ENCODE assay signal across 6 cellular contexts in the genomic region with DNA sequence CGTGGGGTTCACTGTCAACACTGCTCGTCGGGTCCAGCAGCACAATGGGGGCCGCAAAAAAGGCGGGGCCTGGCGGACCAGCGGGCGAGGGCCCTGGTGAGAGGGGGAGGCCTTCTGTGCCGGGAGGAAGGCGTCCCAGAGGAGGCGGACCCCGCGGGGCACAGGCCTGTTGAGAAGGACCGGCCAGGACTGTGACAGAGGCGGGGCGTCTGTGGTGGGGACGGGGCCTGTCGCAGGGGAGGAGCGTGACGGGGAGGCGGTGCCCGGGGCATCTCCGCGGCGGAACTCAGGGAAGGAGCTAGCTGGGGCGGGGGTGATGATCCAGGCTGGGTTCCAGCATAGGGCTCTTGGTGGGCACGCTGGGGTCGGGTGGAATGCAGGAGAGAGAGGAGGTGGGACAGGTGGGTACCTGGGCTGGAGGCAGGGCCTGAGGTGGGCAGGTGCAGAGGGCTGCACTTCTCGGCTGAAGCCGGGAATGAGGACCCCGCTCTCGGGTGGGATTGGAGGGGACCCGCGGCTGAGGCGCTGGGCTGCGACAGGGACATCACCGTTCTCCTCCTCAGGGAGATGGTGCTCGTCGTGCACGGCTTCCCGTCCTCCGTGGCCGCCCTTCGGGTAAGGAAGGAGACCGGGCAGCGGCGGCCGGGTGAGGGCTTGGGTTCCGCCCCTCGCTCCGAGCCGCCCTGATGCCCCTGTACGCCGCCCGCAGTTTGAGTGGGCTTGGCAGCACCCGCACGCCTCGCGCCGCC. TPM values are rescaled to one million over a fixed set of nuclear protein-coding genes. Genes with fewer than 3 reads are reported as not detected.
DNase-seq lines count a peak whose midpoint lies in the region; ATAC-seq, FAIRE-seq and TF ChIP-seq lines count a peak whose summit lies in the region.
"Not testable (repeated sequence)": the region's sequence is repeated elsewhere in the genome, so short reads cannot be mapped to it uniquely, and the experiment has no call there.

No MANE protein-coding gene starts in this region.

- not testable (repeated sequence) for H2BK5ac ChIP-seq in H1 (ENCODE audit: low read depth, low read length)

- H2AFZ ChIP-seq in H1 (ENCODE audit: low read length) = not testable (repeated sequence)

- TF ChIP-seq EP300 in H1 (IDR thresholded peaks at IDR 0.05; ENCODE audit: borderline replicate concordance in 1 of 2, low read depth in 2 of 2, low read length in 2 of 2) = not testable (repeated sequence)

- H4K91ac ChIP-seq in H1 (replicated peaks; ENCODE audit: insufficient read length, low read length) = not testable (repeated sequence)

- H3K27me3 ChIP-seq in RWPE2 (ENCODE audit: insufficient read depth, poor library complexity, severe bottlenecking); H1 (replicated peaks in 1 of 4; ENCODE audit: control insufficient read depth in 3 of 4, extremely low read depth in 1 of 4, insufficient read depth in 3 of 4, low read length in 3 of 4); mucosa of rectum (ENCODE audit: control insufficient read depth in 2 of 2, insufficient read depth in 2 of 2, low read length in 2 of 2): not testable (repeated sequence)

- not testable (repeated sequence) for H2AK5ac ChIP-seq in H1 (ENCODE audit: low read depth, low read length)

- not testable (repeated sequence) for H3K79me2 ChIP-seq in H1 (ENCODE audit: control insufficient read depth in 1 of 2, insufficient read depth in 2 of 2, low read length in 2 of 2)

- not testable (repeated sequence) for H3K23ac ChIP-seq in H1 (ENCODE audit: insufficient read length)

- not testable (repeated sequence) for H4K8ac ChIP-seq in H1 (ENCODE audit: extremely low read depth, insufficient read depth, low read length)

- not testable (repeated sequence) for H3K56ac ChIP-seq in H1 (replicated peaks; ENCODE audit: insufficient read length, low read depth, low read length)

- not testable (repeated sequence) for H3K14ac ChIP-seq in H1 (ENCODE audit: insufficient read length)

- CTCF ChIA-PET in H1 (lab: Charles Lee; ENCODE audit: partially characterized antibody) = not testable (repeated sequence)

- H4K5ac ChIP-seq in H1 (ENCODE audit: insufficient read length, low read depth, low read length) = not testable (repeated sequence)

- not testable (repeated sequence) for TF ChIP-seq CTCF in RWPE2 (IDR thresholded peaks at IDR 0.05; ENCODE audit: poor library complexity, severe bottlenecking); H1 (IDR thresholded peaks at IDR 0.05; ENCODE audit: control extremely low read depth in 1 of 3, insufficient read depth in 1 of 3, low read depth in 1 of 3, low read length in 3 of 3)

- H3K27ac ChIP-seq in RWPE2 (ENCODE audit: poor library complexity, severe bottlenecking); H1 (ENCODE audit: low read depth, low read length); mucosa of rectum (ENCODE audit: low read depth in 2 of 2, low read length in 2 of 2): not testable (repeated sequence)

- H3K9ac ChIP-seq in H1 (replicated peaks in 1 of 4; ENCODE audit: extremely low read depth in 1 of 4, low read depth in 3 of 4, low read length in 3 of 4); mucosa of rectum (ENCODE audit: low read depth in 1 of 2, low read length in 2 of 2): not testable (repeated sequence)

- H3K23me2 ChIP-seq in H1 (ENCODE audit: low read depth, low read length) = not testable (repeated sequence)

- TF ChIP-seq POLR2A in H1 (IDR thresholded peaks at IDR 0.05; ENCODE audit: control extremely low read depth in 1 of 2, low read depth in 2 of 2, low read length in 2 of 2) = not testable (repeated sequence)

- peak; percentile 49 for FAIRE-seq in A204.1 (lab: Jason Lieb, UNC)
- not testable (repeated sequence) for FAIRE-seq in H1 (lab: Jason Lieb, UNC)

- H3K4ac ChIP-seq in H1 (replicated peaks; ENCODE audit: insufficient read length, low read depth, low read length) = not testable (repeated sequence)

- not testable (repeated sequence) for H3K9me3 ChIP-seq in RWPE2 (ENCODE audit: severe bottlenecking); H1 (ENCODE audit: insufficient read depth in 2 of 2, low read depth in 1 of 2, low read length in 1 of 2); mucosa of rectum (ENCODE audit: control insufficient read depth in 2 of 2, low read length in 2 of 2)

- ATAC-seq in GM19372 (IDR thresholded peaks at IDR 0.05; ENCODE audit: low read depth, unreplicated experiment) (peak; percentile 47), HG03025 (IDR thresholded peaks at IDR 0.05; ENCODE audit: low FRiP score, unreplicated experiment) (peak; percentile 65), RWPE2 (ENCODE audit: low read depth) (peak; percentile 57)

- not testable (repeated sequence) for H2BK15ac ChIP-seq in H1 (ENCODE audit: low read length)

- H3K36me3 ChIP-seq in RWPE2 (ENCODE audit: low read depth); H1 (ENCODE audit: control insufficient read depth in 2 of 4, insufficient read depth in 4 of 4, low read length in 3 of 4); mucosa of rectum (ENCODE audit: control insufficient read depth in 2 of 2, insufficient read depth in 2 of 2, low read length in 2 of 2): not testable (repeated sequence)

- 12% methylated on average over 12 of the region's 60 CpGs; no CpG with 5 or more reads in 1 of the 2 experiments for WGBS in H1 (ENCODE audit: extremely low coverage in 1 of 2, insufficient coverage in 1 of 2, insufficient read length in 1 of 2, insufficient replicate concordance in 2 of 2, low coverage in 1 of 2, low lambda C conversion rate in 2 of 2, missing lambda C conversion rate in 1 of 2), 2 experiments

- not testable (repeated sequence) for H3K18ac ChIP-seq in H1 (ENCODE audit: extremely low read depth, low read length)

- H3K4me1 ChIP-seq in RWPE2 (ENCODE audit: insufficient read depth, poor library complexity, severe bottlenecking); H1 (replicated peaks in 1 of 4; ENCODE audit: control insufficient read depth in 3 of 4, insufficient read depth in 4 of 4, low read length in 3 of 4); mucosa of rectum (ENCODE audit: control insufficient read depth in 2 of 2, insufficient read depth in 2 of 2, low read length in 2 of 2): not testable (repeated sequence)

- POLR2A ChIA-PET in H1 (lab: Charles Lee; ENCODE audit: partially characterized antibody) = not testable (repeated sequence)

- not testable (repeated sequence) for H3K4me3 ChIP-seq in RWPE2 (ENCODE audit: severe bottlenecking)
- H3K4me3 ChIP-seq in H1 (ENCODE audit: extremely low read depth in 1 of 4, insufficient read depth in 2 of 4, low read depth in 3 of 4, low read length in 4 of 4) = peak overlapping the region in 3 of 4 experiments; percentile 19 to 50 (median 33); a peak in 5 of 8 replicates
- H3K4me3 ChIP-seq in mucosa of rectum (ENCODE audit: low read length in 2 of 2) = peak overlapping the region; percentile 50 to 56

- not testable (repeated sequence) for H2BK120ac ChIP-seq in H1 (replicated peaks; ENCODE audit: low read depth, low read length)

- not testable (repeated sequence) for TF ChIP-seq RAD21 in H1 (IDR thresholded peaks at IDR 0.05 in 1 of 2, conservative IDR thresholded peaks at IDR 0.05 in 1 of 2; ENCODE audit: low read depth in 2 of 2, low read length in 2 of 2)

- H3K4me2 ChIP-seq in H1 (ENCODE audit: insufficient read depth in 1 of 2, low read depth in 2 of 2, low read length in 2 of 2) = peak overlapping the region; percentile 44 to 55; a peak in 3 of 4 replicates

- not testable (repeated sequence) for H4K20me1 ChIP-seq in H1 (replicated peaks in 1 of 2; ENCODE audit: control insufficient read depth in 1 of 2, insufficient read depth in 2 of 2, low read length in 2 of 2)

- not testable (repeated sequence) for H2BK12ac ChIP-seq in H1 (ENCODE audit: low read depth, low read length)

- not testable (repeated sequence) for H2BK20ac ChIP-seq in H1 (ENCODE audit: low read length)

- DNase-seq in RWPE2 (ENCODE audit: low spot score) (peak; percentile 33), H1 (ENCODE audit: low read depth in 1 of 2, low spot score in 2 of 2) (peak in 1 of 2 experiments; percentile 77)

- H3K79me1 ChIP-seq in H1 (ENCODE audit: low read depth, low read length) = not testable (repeated sequence)

RNA-seq across cellular contexts. Expression of a gene that starts 0.7 kb away (rescaled TPM):
- 18.2 and 36.9 TPM in 2 replicates for total RNA-seq in H1 (2021; fragmentation: NEBNext Ultra II Directional; extraction: Animal tissue kit (Norgen Biotek cat#: 25700))
- polyA plus RNA-seq in H1 (2011; rRNA removed) = 4.7 and 7.3 TPM in 2 replicates
- 10.8 TPM for polyA plus RNA-seq in H1 (2011; cell fraction: cytosol; rRNA removed)
- polyA plus RNA-seq in H1 (2011; cell fraction: nucleus; rRNA removed) = 33.5 TPM
- 54.4 to 87.1 TPM (median 77.8 TPM) in 4 replicates for polyA plus RNA-seq in H1 (2012, experiment 1 of 2)
- 56.5 TPM for polyA plus RNA-seq in H1 (2012, experiment 2 of 2)
- 24.3 TPM for polyA plus RNA-seq in H1 (2013, experiment 1 of 2)
- 24.1 TPM for polyA plus RNA-seq in H1 (2013, experiment 2 of 2)
- polyA minus RNA-seq in H1 (2011; rRNA and poly(A)+ RNA removed) = 2.2 and 3.2 TPM in 2 replicates
- polyA minus RNA-seq in H1 (2011; cell fraction: cytosol; rRNA and poly(A)+ RNA removed) = 15.7 TPM
- polyA minus RNA-seq in H1 (2011; cell fraction: nucleus; rRNA and poly(A)+ RNA removed) = 12.9 TPM

RNA-seq across cellular contexts. Expression of a gene that starts 0.9 kb away (rescaled TPM):
- total RNA-seq in H1 (2021; fragmentation: NEBNext Ultra II Directional; extraction: Animal tissue kit (Norgen Biotek cat#: 25700)) = 208 and 211 TPM in 2 replicates
- polyA plus RNA-seq in H1 (2011; rRNA removed) = 872 and 991 TPM in 2 replicates
- 876 TPM for polyA plus RNA-seq in H1 (2011; cell fraction: cytosol; rRNA removed)
- polyA plus RNA-seq in H1 (2011; cell fraction: nucleus; rRNA removed) = 204 TPM
- polyA plus RNA-seq in H1 (2012, experiment 1 of 2) = 167 to 478 TPM (median 304 TPM) in 4 replicates
- polyA plus RNA-seq in H1 (2012, experiment 2 of 2) = 1,048 TPM
- 617 TPM for polyA plus RNA-seq in H1 (2013, experiment 1 of 2)
- polyA plus RNA-seq in H1 (2013, experiment 2 of 2) = 657 TPM
- polyA minus RNA-seq in H1 (2011; rRNA and poly(A)+ RNA removed) = 48.6 and 53.1 TPM in 2 replicates
- 121 TPM for polyA minus RNA-seq in H1 (2011; cell fraction: cytosol; rRNA and poly(A)+ RNA removed)
- 106 TPM for polyA minus RNA-seq in H1 (2011; cell fraction: nucleus; rRNA and poly(A)+ RNA removed)

RNA-seq across cellular contexts. Expression of a gene that starts 4.7 kb away (rescaled TPM):
- 10.9 and 13.8 TPM in 2 replicates for total RNA-seq in H1 (2021; fragmentation: NEBNext Ultra II Directional; extraction: Animal tissue kit (Norgen Biotek cat#: 25700))
- 1.9 and 4.4 TPM in 2 replicates for polyA plus RNA-seq in H1 (2011; rRNA removed)
- 6.8 TPM for polyA plus RNA-seq in H1 (2011; cell fraction: cytosol; rRNA removed)
- polyA plus RNA-seq in H1 (2011; cell fraction: nucleus; rRNA removed) = 18.0 TPM
- 17.8 to 26.6 TPM (median 21.6 TPM) in 4 replicates for polyA plus RNA-seq in H1 (2012, experiment 1 of 2)
- 20.9 TPM for polyA plus RNA-seq in H1 (2012, experiment 2 of 2)
- polyA plus RNA-seq in H1 (2013, experiment 1 of 2) = 19.7 TPM
- polyA plus RNA-seq in H1 (2013, experiment 2 of 2) = 17.8 TPM
- polyA minus RNA-seq in H1 (2011; rRNA and poly(A)+ RNA removed) = 1.2 and 1.9 TPM in 2 replicates
- polyA minus RNA-seq in H1 (2011; cell fraction: cytosol; rRNA and poly(A)+ RNA removed) = not detected
- polyA minus RNA-seq in H1 (2011; cell fraction: nucleus; rRNA and poly(A)+ RNA removed) = 8.2 TPM

RNA-seq across cellular contexts. Expression of a gene that starts 10.9 kb away (rescaled TPM):
- 11.7 and 12.1 TPM in 2 replicates for total RNA-seq in H1 (2021; fragmentation: NEBNext Ultra II Directional; extraction: Animal tissue kit (Norgen Biotek cat#: 25700))
- 10.9 and 11.8 TPM in 2 replicates for polyA plus RNA-seq in H1 (2011; rRNA removed)
- 12.8 TPM for polyA plus RNA-seq in H1 (2011; cell fraction: cytosol; rRNA removed)
- polyA plus RNA-seq in H1 (2011; cell fraction: nucleus; rRNA removed) = 14.4 TPM
- 4.2 to 9.5 TPM (median 8.2 TPM) in 4 replicates for polyA plus RNA-seq in H1 (2012, experiment 1 of 2)
- 6.8 TPM for polyA plus RNA-seq in H1 (2012, experiment 2 of 2)
- 9.9 TPM for polyA plus RNA-seq in H1 (2013, experiment 1 of 2)
- polyA plus RNA-seq in H1 (2013, experiment 2 of 2) = 9.6 TPM
- polyA minus RNA-seq in H1 (2011; rRNA and poly(A)+ RNA removed) = 3.2 and 6.6 TPM in 2 replicates
- polyA minus RNA-seq in H1 (2011; cell fraction: cytosol; rRNA and poly(A)+ RNA removed) = 4.4 TPM
- 5.6 TPM for polyA minus RNA-seq in H1 (2011; cell fraction: nucleus; rRNA and poly(A)+ RNA removed)

RNA-seq across cellular contexts. Expression of a gene that starts 53.9 kb away (rescaled TPM):
- total RNA-seq in H1 (2021; fragmentation: NEBNext Ultra II Directional; extraction: Animal tissue kit (Norgen Biotek cat#: 25700)) = 13.5 and 15.5 TPM in 2 replicates
- 4.3 and 6.0 TPM in 2 replicates for polyA plus RNA-seq in H1 (2011; rRNA removed)
- 3.0 TPM for polyA plus RNA-seq in H1 (2011; cell fraction: cytosol; rRNA removed)
- 15.8 TPM for polyA plus RNA-seq in H1 (2011; cell fraction: nucleus; rRNA removed)
- polyA plus RNA-seq in H1 (2012, experiment 1 of 2) = 3.1 to 12.1 TPM (median 8.2 TPM) in 4 replicates
- polyA plus RNA-seq in H1 (2012, experiment 2 of 2) = 2.0 TPM
- polyA plus RNA-seq in H1 (2013, experiment 1 of 2) = 3.6 TPM
- 2.4 TPM for polyA plus RNA-seq in H1 (2013, experiment 2 of 2)
- polyA minus RNA-seq in H1 (2011; rRNA and poly(A)+ RNA removed) = 2.7 and 9.7 TPM in 2 replicates
- 9.5 TPM for polyA minus RNA-seq in H1 (2011; cell fraction: cytosol; rRNA and poly(A)+ RNA removed)
- polyA minus RNA-seq in H1 (2011; cell fraction: nucleus; rRNA and poly(A)+ RNA removed) = 2.2 TPM
